ENCODE assay signal across 15 cellular contexts in the genomic region with DNA sequence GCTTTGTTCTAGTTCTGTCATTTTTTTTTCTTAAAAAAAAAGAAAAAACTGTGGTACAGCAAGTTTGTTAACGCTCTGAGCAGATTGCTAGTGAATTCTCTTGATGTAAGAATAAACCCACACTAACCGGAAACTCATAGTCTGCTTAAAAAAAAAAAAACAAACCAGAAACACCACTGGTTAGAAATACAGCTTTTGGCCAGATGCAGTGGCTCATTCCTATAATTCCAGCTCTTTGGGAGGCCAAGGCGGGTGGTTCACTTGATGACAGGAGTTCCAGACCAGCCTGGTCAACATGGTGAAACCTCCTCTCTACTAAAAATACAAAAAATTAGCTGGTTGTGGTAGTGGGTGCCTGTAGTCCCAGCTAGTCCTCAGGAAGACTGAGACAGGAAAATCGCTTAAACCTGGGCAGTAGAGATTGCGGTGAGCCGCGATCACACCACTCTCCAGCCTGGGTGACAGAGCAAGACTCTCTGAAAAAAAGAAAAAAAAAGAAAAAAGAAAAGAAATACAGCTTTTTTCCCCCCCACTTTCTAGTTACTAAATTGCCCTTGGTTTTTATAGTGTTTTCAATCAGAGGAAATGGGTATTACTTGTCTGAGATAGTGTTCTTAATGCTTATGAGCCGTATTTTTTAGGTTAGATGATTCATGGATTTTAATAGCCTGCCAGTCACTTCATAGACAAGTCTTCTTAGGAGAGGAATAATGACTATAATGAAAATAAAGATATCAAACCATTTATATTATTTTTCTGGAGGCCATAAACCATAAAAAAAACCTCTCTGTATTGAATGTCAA.
A peak's percentile ranks its signal among the peaks of the same experiment; 100 is the strongest.
DNase-seq lines count a peak whose midpoint lies in the region; ATAC-seq and TF ChIP-seq lines count a peak whose summit lies in the region.
"Had no signal": no experiment of that assay in that cellular context is flagged by ENCODE, and none has a peak within 500 bp of the region (broad histone marks: within the 10 kb centered on the region; RNA-seq: fewer than 3 reads in every experiment).

No MANE protein-coding gene starts in this region.

- intact Hi-C loops in activated CD8-positive, alpha-beta T cell treated with anti-CD3 and anti-CD28 coated beads for 36 hours (cut with micrococcal nuclease): no loop called here

- TF ChIP-seq EP300 in suprapubic skin (IDR thresholded peaks at IDR 0.05): no peak

- H3K36me3 Mint-ChIP-seq in activated CD8-positive, alpha-beta T cell treated with anti-CD3 and anti-CD28 coated beads for 36 hours (ENCODE audit: low read depth): no peaks in the 10 kb centered on the region

- no peaks in the 10 kb centered on the region for H3K27me3 ChIP-seq in suprapubic skin
- H3K27me3 ChIP-seq: esophagus muscularis mucosa had no signal

- H3K27me3 Mint-ChIP-seq in activated CD8-positive, alpha-beta T cell treated with anti-CD3 and anti-CD28 coated beads for 36 hours: no peaks in the 10 kb centered on the region
- H3K27me3 Mint-ChIP-seq: activated CD4-positive, alpha-beta T cell treated with anti-CD3 and anti-CD28 coated beads for 36 hours; T-cell had no signal

- H3K27ac Mint-ChIP-seq in activated CD8-positive, alpha-beta T cell treated with anti-CD3 and anti-CD28 coated beads for 36 hours: peak overlapping the region; percentile 69
- H3K27ac Mint-ChIP-seq: activated CD4-positive, alpha-beta T cell treated with anti-CD3 and anti-CD28 coated beads for 36 hours; T-cell had no signal

- no peaks in the 10 kb centered on the region for H3K36me3 ChIP-seq in suprapubic skin
- H3K36me3 ChIP-seq: esophagus muscularis mucosa had no signal

- H3K4me3 ChIP-seq in fibroblast of pulmonary artery (replicated peaks; ENCODE audit: low read depth, low read length) (no peak overlapping the region), suprapubic skin (no peak overlapping the region)
- H3K4me3 ChIP-seq: esophagus muscularis mucosa had no signal

- DNase-seq in stimulated activated CD8-positive, alpha-beta memory T cell treated with anti-CD3 and anti-CD28 coated beads, Interleukin-12 subunit alpha, Interleukin-12 subunit beta, amount 100 ng/mL, for 4 hours (ENCODE audit: low read depth): peak; percentile 2
- no peak for DNase-seq in stimulated activated CD8-positive, alpha-beta memory T cell treated with anti-CD3 and anti-CD28 coated beads, Interleukin-4, amount 100 ng/mL, for 48 hours
- peak; percentile 10 for DNase-seq in activated CD8-positive, alpha-beta T cell treated with anti-CD3 and anti-CD28 coated beads for 36 hours
- DNase-seq in fibroblast of pulmonary artery (ENCODE audit: low read depth): peak; percentile 50
- no peak for DNase-seq in NCI-H187 (lab: John Stamatoyannopoulos, UW)
- no peak for DNase-seq in suprapubic skin (ENCODE audit: low spot score in 2 of 2)
- DNase-seq in NCI-H2196 treated with DMSO at 0.1 percent for 48 hours (lab: John Stamatoyannopoulos, UW; ENCODE audit: unreplicated experiment): no peak
- DNase-seq: activated CD4-positive, alpha-beta T cell treated with anti-CD3 and anti-CD28 coated beads for 36 hours; cerebellar nuclear complex; DMS79 had no signal

- peak; percentile 51 for ATAC-seq in activated CD8-positive, alpha-beta T cell treated with anti-CD3 and anti-CD28 coated beads for 36 hours
- ATAC-seq in HG03045 (IDR thresholded peaks at IDR 0.05; ENCODE audit: unreplicated experiment): no peak

- CTCF ChIA-PET in activated CD8-positive, alpha-beta T cell treated with anti-CD3 and anti-CD28 coated beads for 36 hours (lab: Charles Lee): no interaction called here

- H3K27ac ChIP-seq in suprapubic skin: no peak overlapping the region
- H3K27ac ChIP-seq: esophagus muscularis mucosa, HL-60, parathyroid adenoma had no signal

- TF ChIP-seq POLR2A in suprapubic skin (IDR thresholded peaks at IDR 0.05): no peak

- no peak for TF ChIP-seq CTCF in activated CD8-positive, alpha-beta T cell treated with anti-CD3 and anti-CD28 coated beads for 36 hours (IDR thresholded peaks at IDR 0.05)
- TF ChIP-seq CTCF in fibroblast of pulmonary artery (IDR thresholded peaks at IDR 0.05; ENCODE audit: low read length, missing control alignments) (no peak), suprapubic skin (IDR thresholded peaks at IDR 0.05) (no peak)

- no peaks in the 10 kb centered on the region for H3K4me1 ChIP-seq in suprapubic skin

- WGBS in suprapubic skin: 89% methylated on average over 8 of the region's 8 CpGs

- no peaks in the 10 kb centered on the region for H3K9me3 ChIP-seq in suprapubic skin
- H3K9me3 ChIP-seq: esophagus muscularis mucosa had no signal

- peaks cover 17% of the 10 kb centered on the region for H3K4me1 Mint-ChIP-seq in activated CD8-positive, alpha-beta T cell treated with anti-CD3 and anti-CD28 coated beads for 36 hours (ENCODE audit: low read depth)

- POLR2A ChIA-PET in activated CD8-positive, alpha-beta T cell treated with anti-CD3 and anti-CD28 coated beads for 36 hours (lab: Charles Lee): no interaction called here

- no peak overlapping the region for H3K4me3 Mint-ChIP-seq in activated CD8-positive, alpha-beta T cell treated with anti-CD3 and anti-CD28 coated beads for 36 hours
- H3K4me3 Mint-ChIP-seq: activated CD4-positive, alpha-beta T cell treated with anti-CD3 and anti-CD28 coated beads for 36 hours had no signal

- H3K9me3 Mint-ChIP-seq in activated CD8-positive, alpha-beta T cell treated with anti-CD3 and anti-CD28 coated beads for 36 hours: no peaks in the 10 kb centered on the region
- H3K9me3 Mint-ChIP-seq: T-cell had no signal

Comparison
In these comparisons a context has a peak if more than half of its experiments do, and no peak if none do; other contexts are left out.
1. DNase-seq: peak in stimulated activated CD8-positive, alpha-beta memory T cell treated with anti-CD3 and anti-CD28 coated beads, Interleukin-12 subunit alpha, Interleukin-12 subunit beta, amount 100 ng/mL, for 4 hours (single experiment), activated CD8-positive, alpha-beta T cell treated with anti-CD3 and anti-CD28 coated beads for 36 hours (single experiment) and fibroblast of pulmonary artery (single experiment); none in stimulated activated CD8-positive, alpha-beta memory T cell treated with anti-CD3 and anti-CD28 coated beads, Interleukin-4, amount 100 ng/mL, for 48 hours (single experiment), NCI-H187 (0 of 2), suprapubic skin (0 of 2) and NCI-H2196 treated with DMSO at 0.1 percent for 48 hours (single experiment).